ENCODE assay signal across 16 cellular contexts in the genomic region with DNA sequence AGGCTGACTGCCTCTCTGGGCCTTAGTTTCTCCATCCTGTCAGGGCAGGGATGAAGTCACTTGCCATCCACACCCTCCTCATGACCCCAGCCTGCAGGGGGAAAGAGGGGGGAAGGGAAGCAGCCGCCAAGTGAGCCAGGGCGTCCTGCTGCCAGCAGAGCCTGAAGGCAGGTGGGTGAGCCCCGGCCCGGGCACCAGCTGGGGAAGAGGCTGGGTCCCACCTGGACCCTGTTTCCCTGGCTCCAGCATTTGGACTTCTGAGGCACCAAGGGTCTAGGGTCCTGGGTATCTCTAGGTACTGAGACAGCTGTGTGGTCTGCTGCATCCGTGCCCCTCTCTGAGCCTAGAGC. TPM values are rescaled to one million over a fixed set of nuclear protein-coding genes. Genes with fewer than 3 reads are reported as not detected.
A peak's percentile ranks its signal among the peaks of the same experiment; 100 is the strongest.
DNase-seq lines count a peak whose midpoint lies in the region; ATAC-seq and TF ChIP-seq lines count a peak whose summit lies in the region.
"Had no signal": no experiment of that assay in that cellular context is flagged by ENCODE, and none has a peak within 500 bp of the region (broad histone marks: within the 10 kb centered on the region; RNA-seq: fewer than 3 reads in every experiment).

No MANE protein-coding gene starts in this region.

- TF ChIP-seq EP300 in esophagus muscularis mucosa (IDR thresholded peaks at IDR 0.05) = no peak

- H3K9ac ChIP-seq in smooth muscle cell (ENCODE audit: low read depth) = no peak overlapping the region

- peak overlapping the region; percentile 95 for H3K4me2 ChIP-seq in smooth muscle cell

- no peak for DNase-seq in activated T-cell treated with anti-CD3 and anti-CD28 coated beads, Interleukin-2, amount 50 U/mL, for 4 hours
- DNase-seq in activated T-cell treated with anti-CD3 and anti-CD28 coated beads, Interleukin-2, amount 50 U/mL, for 48 hours = no peak
- no peak for DNase-seq in T-cell
- no peak for DNase-seq in esophagus muscularis mucosa (ENCODE audit: extremely low spot score)
- no peak for DNase-seq in smooth muscle cell (lab: John Stamatoyannopoulos, UW; ENCODE audit: unreplicated experiment)
- no peak for DNase-seq in NK-92 treated with Interleukin-12 subunit alpha and Interleukin-12 subunit beta, amount 100 ng/mL, for 24 hours (lab: John Stamatoyannopoulos, UW)
- DNase-seq: lower lobe of right lung; MG63; NCI-H2227 treated with DMSO at 0.1 percent for 48 hours; posterior cingulate gyrus; stimulated activated CD4-positive, alpha-beta T cell treated with anti-CD3 and anti-CD28 coated beads, Interleukin-2, amount 100 ng/mL, for 48 hours; WERI-Rb-1 had no signal

- intact Hi-C loops in esophagus muscularis mucosa (cut with DNase I) = loop anchor here (10.0 kb wide), 1 partner anchor 67 kb away; no protein-coding TSS in a partner anchor

- H3K27ac ChIP-seq in esophagus muscularis mucosa (replicated peaks in 1 of 4) (peak overlapping the region; percentile 73 to 83 (median 76)), smooth muscle cell (ENCODE audit: low read depth) (no peak overlapping the region)
- H3K27ac ChIP-seq: WERI-Rb-1 had no signal

- H3K9me3 ChIP-seq in esophagus muscularis mucosa = peaks cover 0 to 5% (median 2%) of the 10 kb centered on the region in 4 donors
- no peaks in the 10 kb centered on the region for H3K9me3 ChIP-seq in smooth muscle cell (replicated peaks; ENCODE audit: low read depth)
- H3K9me3 ChIP-seq: lower lobe of right lung, MG63 had no signal

- CTCF ChIA-PET in T-cell (lab: Charles Lee) = no interaction called here

- no peak for TF ChIP-seq POLR2A in esophagus muscularis mucosa (IDR thresholded peaks at IDR 0.05; ENCODE audit: low read depth)

- H3K36me3 ChIP-seq in esophagus muscularis mucosa (no peaks in the 10 kb centered on the region), smooth muscle cell (ENCODE audit: low read depth) (no peaks in the 10 kb centered on the region)
- H3K36me3 ChIP-seq: lower lobe of right lung, MG63, WERI-Rb-1 had no signal

- H3K36me3 Mint-ChIP-seq in activated T-cell treated with anti-CD3 and anti-CD28 coated beads, Interleukin-2, amount 50 U/mL, for 4 hours (ENCODE audit: insufficient read depth) = no peaks in the 10 kb centered on the region
- H3K36me3 Mint-ChIP-seq in T-cell = no peaks in the 10 kb centered on the region
- H3K36me3 Mint-ChIP-seq in stimulated activated memory B cell treated with anti-CD40 and anti-IgM and Interleukin-4, amounts not matched to agents 10 μg/mL and 1 μg/mL and 100 μg/mL, for 72 hours = peaks cover 5% of the 10 kb centered on the region

- peak overlapping the region in 1 of 2 donors; percentile 43 for H3K27ac Mint-ChIP-seq in T-cell
- H3K27ac Mint-ChIP-seq in stimulated activated memory B cell treated with anti-CD40 and anti-IgM and Interleukin-4, amounts not matched to agents 10 μg/mL and 1 μg/mL and 100 μg/mL, for 72 hours = no peak overlapping the region

- H3K27me3 Mint-ChIP-seq in activated T-cell treated with anti-CD3 and anti-CD28 coated beads, Interleukin-2, amount 50 U/mL, for 4 hours (ENCODE audit: low read depth) = peaks cover 8% of the 10 kb centered on the region
- H3K27me3 Mint-ChIP-seq in T-cell = peaks cover 0 to 4% of the 10 kb centered on the region in 2 donors
- peaks cover 93% of the 10 kb centered on the region for H3K27me3 Mint-ChIP-seq in stimulated activated memory B cell treated with anti-CD40 and anti-IgM and Interleukin-4, amounts not matched to agents 10 μg/mL and 1 μg/mL and 100 μg/mL, for 72 hours

- peaks cover 16% of the 10 kb centered on the region for H3F3A ChIP-seq in smooth muscle cell (ENCODE audit: low read depth)

- H3K9me3 Mint-ChIP-seq in activated T-cell treated with anti-CD3 and anti-CD28 coated beads, Interleukin-2, amount 50 U/mL, for 4 hours = no peaks in the 10 kb centered on the region
- H3K9me3 Mint-ChIP-seq in T-cell = no peaks in the 10 kb centered on the region
- H3K9me3 Mint-ChIP-seq in stimulated activated memory B cell treated with anti-CD40 and anti-IgM and Interleukin-4, amounts not matched to agents 10 μg/mL and 1 μg/mL and 100 μg/mL, for 72 hours = peaks cover 8% of the 10 kb centered on the region

- H3K4me1 ChIP-seq in esophagus muscularis mucosa (peaks cover 16 to 51% (median 41%) of the 10 kb centered on the region in 4 donors), smooth muscle cell (ENCODE audit: low read depth) (peaks cover 11% of the 10 kb centered on the region)

- 39% methylated on average over 4 of the region's 5 CpGs for WGBS in esophagus muscularis mucosa
- 88% methylated on average over 5 of the region's 5 CpGs for WGBS in smooth muscle cell (ENCODE audit: low lambda C conversion rate)

- H4K20me1 ChIP-seq in smooth muscle cell (ENCODE audit: low read depth) = no peaks in the 10 kb centered on the region

- peak overlapping the region; percentile 70 for H3K4me3 Mint-ChIP-seq in activated T-cell treated with anti-CD3 and anti-CD28 coated beads, Interleukin-2, amount 50 U/mL, for 4 hours
- H3K4me3 Mint-ChIP-seq in T-cell = peak overlapping the region; percentile 68 to 72 (median 68)
- H3K4me3 Mint-ChIP-seq in stimulated activated memory B cell treated with anti-CD40 and anti-IgM and Interleukin-4, amounts not matched to agents 10 μg/mL and 1 μg/mL and 100 μg/mL, for 72 hours = no peak overlapping the region

- ATAC-seq in activated T-cell treated with anti-CD3 and anti-CD28 coated beads, Interleukin-2, amount 50 U/mL, for 4 hours = no peak
- ATAC-seq in T-cell (replicated peaks in 1 of 4) (no peak), HG03378 (IDR thresholded peaks at IDR 0.05; ENCODE audit: unreplicated experiment) (no peak)
- no peak for ATAC-seq in stimulated activated memory B cell treated with anti-CD40 and anti-IgM and Interleukin-4, amounts not matched to agents 10 μg/mL and 1 μg/mL and 100 μg/mL, for 72 hours
- ATAC-seq: lower lobe of right lung had no signal

- peaks cover 0 to 76% (median 13%) of the 10 kb centered on the region in 4 donors for H3K27me3 ChIP-seq in esophagus muscularis mucosa
- H3K27me3 ChIP-seq in smooth muscle cell (ENCODE audit: low read depth) = no peaks in the 10 kb centered on the region
- H3K27me3 ChIP-seq: MG63 had no signal

- peaks cover 15% of the 10 kb centered on the region for H3K4me1 Mint-ChIP-seq in activated T-cell treated with anti-CD3 and anti-CD28 coated beads, Interleukin-2, amount 50 U/mL, for 4 hours (ENCODE audit: low read depth)
- H3K4me1 Mint-ChIP-seq in T-cell = peaks cover 13 to 26% (median 18%) of the 10 kb centered on the region in 3 donors
- H3K4me1 Mint-ChIP-seq in stimulated activated memory B cell treated with anti-CD40 and anti-IgM and Interleukin-4, amounts not matched to agents 10 μg/mL and 1 μg/mL and 100 μg/mL, for 72 hours = peaks cover 18% of the 10 kb centered on the region

- TF ChIP-seq CTCF in esophagus muscularis mucosa (IDR thresholded peaks at IDR 0.05) (no peak), smooth muscle cell (IDR thresholded peaks at IDR 0.05; ENCODE audit: borderline replicate concordance, insufficient read depth, poor library complexity, severe bottlenecking) (no peak)

- H2AFZ ChIP-seq in smooth muscle cell (ENCODE audit: low read depth) = no peak overlapping the region

- H3K4me3 ChIP-seq in esophagus muscularis mucosa (peak overlapping the region in 2 of 4 donors; percentile 62 to 63), smooth muscle cell (peak overlapping the region; percentile 80)

- H3K79me2 ChIP-seq in smooth muscle cell (ENCODE audit: low read depth) = no peaks in the 10 kb centered on the region

- POLR2A ChIA-PET in T-cell (lab: Charles Lee) = no interaction called here

RNA-seq across cellular contexts. Expression of a gene that starts 0.9 kb away (rescaled TPM):
- total RNA-seq in activated T-cell treated with anti-CD3 and anti-CD28 coated beads, Interleukin-2, amount 50 U/mL, for 4 hours = 1 to 10 TPM; 5.8 to 9.7 (median 6.8) TPM
- total RNA-seq in T-cell (1 to 10 TPM; 5.7 to 7.9 (median 6.9) TPM), esophagus muscularis mucosa (1 to 10 TPM; 3.9 to 5.9 (median 4.7) TPM), smooth muscle cell (11.1 and 16.4 TPM in 2 replicates)
- 24.3 and 37.6 TPM in 2 replicates for polyA plus RNA-seq in smooth muscle cell

RNA-seq across cellular contexts. Expression of a gene that starts 11.9 kb away (rescaled TPM):
- total RNA-seq in activated T-cell treated with anti-CD3 and anti-CD28 coated beads, Interleukin-2, amount 50 U/mL, for 4 hours = not detected
- total RNA-seq in T-cell (not detected), esophagus muscularis mucosa (under 1 TPM in 1 of 4 donors, not detected in 3; 0.17 TPM), smooth muscle cell (not detected in 2 replicates)
- polyA plus RNA-seq in smooth muscle cell = 0.60 TPM in 1 of 2 replicates, not detected in the other
- total RNA-seq: lower lobe of right lung, subcutaneous adipose tissue had no signal
- polyA plus RNA-seq: AG04450 had no signal

RNA-seq across cellular contexts. Expression of a gene that starts 21.0 kb away (rescaled TPM):
- 1 to 10 TPM; 1.8 to 3.4 (median 1.9) TPM for total RNA-seq in activated T-cell treated with anti-CD3 and anti-CD28 coated beads, Interleukin-2, amount 50 U/mL, for 4 hours
- total RNA-seq in T-cell (1 to 10 TPM; 2.2 to 6.9 (median 5.5) TPM), esophagus muscularis mucosa (1 to 10 TPM in 1 of 4 donors, under 1 TPM in 2, not detected in 1; 0.23 to 2.3 (median 0.99) TPM), smooth muscle cell (5.2 and 7.0 TPM in 2 replicates)
- polyA plus RNA-seq in smooth muscle cell = 15.1 and 18.7 TPM in 2 replicates

RNA-seq across cellular contexts. Expression of a gene that starts 21.8 kb away (rescaled TPM):
- total RNA-seq in activated T-cell treated with anti-CD3 and anti-CD28 coated beads, Interleukin-2, amount 50 U/mL, for 4 hours = under 1 TPM; 0.46 to 0.50 (median 0.49) TPM
- total RNA-seq in T-cell (1 to 10 TPM; 5.2 to 9.8 (median 5.6) TPM), esophagus muscularis mucosa (1 to 10 TPM; 1.9 to 5.4 (median 3.3) TPM), smooth muscle cell (1.4 and 1.7 TPM in 2 replicates)
- polyA plus RNA-seq in smooth muscle cell = 8.7 and 14.4 TPM in 2 replicates

RNA-seq across cellular contexts. Expression of a gene that starts 32.9 kb away (rescaled TPM):
- total RNA-seq in activated T-cell treated with anti-CD3 and anti-CD28 coated beads, Interleukin-2, amount 50 U/mL, for 4 hours = 10 to 100 TPM; 31.0 to 32.1 (median 32.0) TPM
- total RNA-seq in T-cell (10 to 100 TPM; 30.8 to 76.2 (median 71.4) TPM), esophagus muscularis mucosa (10 to 100 TPM; 21.6 to 43.6 (median 29.8) TPM), smooth muscle cell (10.0 and 15.2 TPM in 2 replicates)
- 27.9 and 42.2 TPM in 2 replicates for polyA plus RNA-seq in smooth muscle cell
